In the genomic region with DNA sequence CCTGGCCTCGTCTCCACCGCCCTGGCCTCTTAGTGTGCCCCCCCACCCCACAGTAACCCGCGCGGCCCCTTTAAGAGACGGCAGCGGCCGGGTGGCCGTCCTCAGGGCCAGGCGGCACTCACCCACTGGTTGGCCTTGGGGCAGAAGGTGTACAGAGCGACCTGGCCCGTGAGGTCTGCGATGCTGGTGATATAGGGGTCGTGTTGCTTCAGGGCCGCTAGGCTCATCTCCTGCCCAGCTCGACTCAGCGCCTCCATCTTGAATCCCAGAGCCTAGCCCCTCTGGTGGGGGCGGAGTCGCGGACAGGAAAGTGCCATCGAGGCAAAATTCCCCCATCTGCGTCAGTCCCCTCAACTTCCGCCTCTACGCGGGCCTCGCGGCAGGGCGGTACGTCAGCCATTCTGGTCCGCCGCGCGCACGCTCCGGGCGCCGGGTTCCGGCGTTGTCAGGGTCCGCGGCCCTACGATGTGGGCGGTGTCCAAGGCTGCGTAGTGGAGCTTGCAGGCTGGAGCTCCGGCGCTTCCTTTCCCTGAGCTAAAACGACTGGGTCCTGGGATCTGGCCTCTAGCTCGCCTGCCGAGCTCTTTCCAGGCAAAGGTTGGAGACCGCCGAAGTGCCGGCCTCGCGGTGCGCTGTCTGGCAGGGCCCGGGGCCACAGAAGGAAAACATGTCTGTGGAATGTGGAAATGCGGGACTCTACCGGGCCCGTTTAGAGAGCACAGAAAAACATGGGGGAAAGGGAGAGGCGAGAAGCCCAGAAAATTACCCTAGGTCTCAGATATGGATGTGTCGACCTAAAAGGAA, we compare ENCODE assay signal across 1 cellular context.
TF ChIP-seq lines count a peak whose summit lies in the region.

A gene (minus strand): TSS at position 283 of the 804 bp plus-strand sequence. CDS start 26 bp downstream, at position 257.

TF ChIP-seq in GM12878, 131 proteins besides CTCF, POLR2A, EP300 and RAD21 (continued from another document and continues in another):
- TF ChIP-seq, protein P1, sequence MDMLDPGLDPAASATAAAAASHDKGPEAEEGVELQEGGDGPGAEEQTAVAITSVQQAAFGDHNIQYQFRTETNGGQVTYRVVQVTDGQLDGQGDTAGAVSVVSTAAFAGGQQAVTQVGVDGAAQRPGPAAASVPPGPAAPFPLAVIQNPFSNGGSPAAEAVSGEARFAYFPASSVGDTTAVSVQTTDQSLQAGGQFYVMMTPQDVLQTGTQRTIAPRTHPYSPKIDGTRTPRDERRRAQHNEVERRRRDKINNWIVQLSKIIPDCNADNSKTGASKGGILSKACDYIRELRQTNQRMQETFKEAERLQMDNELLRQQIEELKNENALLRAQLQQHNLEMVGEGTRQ (IDR thresholded peaks at IDR 0.05; ENCODE audit: borderline replicate concordance, low read depth, low read length), result no peak
- TF ChIP-seq POLR2AphosphoS5 (IDR thresholded peaks at IDR 0.05; ENCODE audit: low read length) (peak; percentile 95), KLF5 (IDR thresholded peaks at IDR 0.05; ENCODE audit: partially characterized antibody) (peak; percentile 95), TCF3 (IDR thresholded peaks at IDR 0.05; ENCODE audit: borderline replicate concordance, insufficient read depth, low read depth, low read length) (peak; percentile 85), CREM (IDR thresholded peaks at IDR 0.05; ENCODE audit: low read depth) (peak; percentile 99), RFX5 (IDR thresholded peaks at IDR 0.05; ENCODE audit: low read depth, low read length) (peak; percentile 66; the same call in 1 of the 2 replicates), CBX3 (IDR thresholded peaks at IDR 0.05; ENCODE audit: borderline replicate concordance, low read depth) (no peak), ZNF384 (IDR thresholded peaks at IDR 0.05; ENCODE audit: borderline replicate concordance, low read depth, low read length) (no peak), NBN (IDR thresholded peaks at IDR 0.05) (peak; percentile 95), TARDBP (IDR thresholded peaks at IDR 0.05; ENCODE audit: borderline replicate concordance) (peak; percentile 95), YBX1 (IDR thresholded peaks at IDR 0.05) (no peak), EGR1 (IDR thresholded peaks at IDR 0.05; ENCODE audit: borderline replicate concordance in 1 of 2, low read depth in 2 of 2, low read length in 2 of 2) (peak; percentile 76 to 91), CHD4 (IDR thresholded peaks at IDR 0.05) (no peak), BHLHE40 (IDR thresholded peaks at IDR 0.05; ENCODE audit: borderline replicate concordance in 1 of 2, low read depth in 2 of 2, low read length in 1 of 2) (peak; percentile 10 to 79; a peak in 2 of 4 replicates), FOXK2 (IDR thresholded peaks at IDR 0.05) (no peak), IKZF1 (conservative IDR thresholded peaks at IDR 0.05) (peak; percentile 98), MYC (IDR thresholded peaks at IDR 0.05; ENCODE audit: insufficient read depth, insufficient read length, insufficient replicate concordance, low read length, severe bottlenecking) (peak; percentile 72), ESRRA (IDR thresholded peaks at IDR 0.05; ENCODE audit: low read length) (peak; percentile 43; the same call in 1 of the 2 replicates), MTA3 (IDR thresholded peaks at IDR 0.05; ENCODE audit: borderline replicate concordance, low read length) (no peak; the same call in 1 of the 2 replicates), MEF2A (IDR thresholded peaks at IDR 0.05; ENCODE audit: insufficient read depth, low read depth, low read length) (peak; percentile 77; the same call in 1 of the 2 replicates), RAD51 (IDR thresholded peaks at IDR 0.05) (no peak), NFYA (IDR thresholded peaks at IDR 0.05; ENCODE audit: borderline replicate concordance, low read depth, low read length) (no peak), TBL1XR1 (IDR thresholded peaks at IDR 0.05; ENCODE audit: low read depth, low read length) (peak; percentile 89), NRF1 (conservative IDR thresholded peaks at IDR 0.05; ENCODE audit: low read depth, low read length) (no peak)
- TF ChIP-seq, protein P2, sequence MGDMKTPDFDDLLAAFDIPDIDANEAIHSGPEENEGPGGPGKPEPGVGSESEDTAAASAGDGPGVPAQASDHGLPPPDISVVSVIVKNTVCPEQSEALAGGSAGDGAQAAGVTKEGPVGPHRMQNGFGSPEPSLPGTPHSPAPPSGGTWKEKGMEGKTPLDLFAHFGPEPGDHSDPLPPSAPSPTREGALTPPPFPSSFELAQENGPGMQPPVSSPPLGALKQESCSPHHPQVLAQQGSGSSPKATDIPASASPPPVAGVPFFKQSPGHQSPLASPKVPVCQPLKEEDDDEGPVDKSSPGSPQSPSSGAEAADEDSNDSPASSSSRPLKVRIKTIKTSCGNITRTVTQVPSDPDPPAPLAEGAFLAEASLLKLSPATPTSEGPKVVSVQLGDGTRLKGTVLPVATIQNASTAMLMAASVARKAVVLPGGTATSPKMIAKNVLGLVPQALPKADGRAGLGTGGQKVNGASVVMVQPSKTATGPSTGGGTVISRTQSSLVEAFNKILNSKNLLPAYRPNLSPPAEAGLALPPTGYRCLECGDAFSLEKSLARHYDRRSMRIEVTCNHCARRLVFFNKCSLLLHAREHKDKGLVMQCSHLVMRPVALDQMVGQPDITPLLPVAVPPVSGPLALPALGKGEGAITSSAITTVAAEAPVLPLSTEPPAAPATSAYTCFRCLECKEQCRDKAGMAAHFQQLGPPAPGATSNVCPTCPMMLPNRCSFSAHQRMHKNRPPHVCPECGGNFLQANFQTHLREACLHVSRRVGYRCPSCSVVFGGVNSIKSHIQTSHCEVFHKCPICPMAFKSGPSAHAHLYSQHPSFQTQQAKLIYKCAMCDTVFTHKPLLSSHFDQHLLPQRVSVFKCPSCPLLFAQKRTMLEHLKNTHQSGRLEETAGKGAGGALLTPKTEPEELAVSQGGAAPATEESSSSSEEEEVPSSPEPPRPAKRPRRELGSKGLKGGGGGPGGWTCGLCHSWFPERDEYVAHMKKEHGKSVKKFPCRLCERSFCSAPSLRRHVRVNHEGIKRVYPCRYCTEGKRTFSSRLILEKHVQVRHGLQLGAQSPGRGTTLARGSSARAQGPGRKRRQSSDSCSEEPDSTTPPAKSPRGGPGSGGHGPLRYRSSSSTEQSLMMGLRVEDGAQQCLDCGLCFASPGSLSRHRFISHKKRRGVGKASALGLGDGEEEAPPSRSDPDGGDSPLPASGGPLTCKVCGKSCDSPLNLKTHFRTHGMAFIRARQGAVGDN (IDR thresholded peaks at IDR 0.05), result peak; percentile 86
- TF ChIP-seq, protein P3, sequence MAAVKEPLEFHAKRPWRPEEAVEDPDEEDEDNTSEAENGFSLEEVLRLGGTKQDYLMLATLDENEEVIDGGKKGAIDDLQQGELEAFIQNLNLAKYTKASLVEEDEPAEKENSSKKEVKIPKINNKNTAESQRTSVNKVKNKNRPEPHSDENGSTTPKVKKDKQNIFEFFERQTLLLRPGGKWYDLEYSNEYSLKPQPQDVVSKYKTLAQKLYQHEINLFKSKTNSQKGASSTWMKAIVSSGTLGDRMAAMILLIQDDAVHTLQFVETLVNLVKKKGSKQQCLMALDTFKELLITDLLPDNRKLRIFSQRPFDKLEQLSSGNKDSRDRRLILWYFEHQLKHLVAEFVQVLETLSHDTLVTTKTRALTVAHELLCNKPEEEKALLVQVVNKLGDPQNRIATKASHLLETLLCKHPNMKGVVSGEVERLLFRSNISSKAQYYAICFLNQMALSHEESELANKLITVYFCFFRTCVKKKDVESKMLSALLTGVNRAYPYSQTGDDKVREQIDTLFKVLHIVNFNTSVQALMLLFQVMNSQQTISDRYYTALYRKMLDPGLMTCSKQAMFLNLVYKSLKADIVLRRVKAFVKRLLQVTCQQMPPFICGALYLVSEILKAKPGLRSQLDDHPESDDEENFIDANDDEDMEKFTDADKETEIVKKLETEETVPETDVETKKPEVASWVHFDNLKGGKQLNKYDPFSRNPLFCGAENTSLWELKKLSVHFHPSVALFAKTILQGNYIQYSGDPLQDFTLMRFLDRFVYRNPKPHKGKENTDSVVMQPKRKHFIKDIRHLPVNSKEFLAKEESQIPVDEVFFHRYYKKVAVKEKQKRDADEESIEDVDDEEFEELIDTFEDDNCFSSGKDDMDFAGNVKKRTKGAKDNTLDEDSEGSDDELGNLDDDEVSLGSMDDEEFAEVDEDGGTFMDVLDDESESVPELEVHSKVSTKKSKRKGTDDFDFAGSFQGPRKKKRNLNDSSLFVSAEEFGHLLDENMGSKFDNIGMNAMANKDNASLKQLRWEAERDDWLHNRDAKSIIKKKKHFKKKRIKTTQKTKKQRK (IDR thresholded peaks at IDR 0.05; ENCODE audit: low read depth, low read length), result no peak; the same call in 1 of the 2 replicates
- TF ChIP-seq, protein P4, sequence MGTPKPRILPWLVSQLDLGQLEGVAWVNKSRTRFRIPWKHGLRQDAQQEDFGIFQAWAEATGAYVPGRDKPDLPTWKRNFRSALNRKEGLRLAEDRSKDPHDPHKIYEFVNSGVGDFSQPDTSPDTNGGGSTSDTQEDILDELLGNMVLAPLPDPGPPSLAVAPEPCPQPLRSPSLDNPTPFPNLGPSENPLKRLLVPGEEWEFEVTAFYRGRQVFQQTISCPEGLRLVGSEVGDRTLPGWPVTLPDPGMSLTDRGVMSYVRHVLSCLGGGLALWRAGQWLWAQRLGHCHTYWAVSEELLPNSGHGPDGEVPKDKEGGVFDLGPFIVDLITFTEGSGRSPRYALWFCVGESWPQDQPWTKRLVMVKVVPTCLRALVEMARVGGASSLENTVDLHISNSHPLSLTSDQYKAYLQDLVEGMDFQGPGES (IDR thresholded peaks at IDR 0.05), result peak; percentile 76
- TF ChIP-seq, protein P5, sequence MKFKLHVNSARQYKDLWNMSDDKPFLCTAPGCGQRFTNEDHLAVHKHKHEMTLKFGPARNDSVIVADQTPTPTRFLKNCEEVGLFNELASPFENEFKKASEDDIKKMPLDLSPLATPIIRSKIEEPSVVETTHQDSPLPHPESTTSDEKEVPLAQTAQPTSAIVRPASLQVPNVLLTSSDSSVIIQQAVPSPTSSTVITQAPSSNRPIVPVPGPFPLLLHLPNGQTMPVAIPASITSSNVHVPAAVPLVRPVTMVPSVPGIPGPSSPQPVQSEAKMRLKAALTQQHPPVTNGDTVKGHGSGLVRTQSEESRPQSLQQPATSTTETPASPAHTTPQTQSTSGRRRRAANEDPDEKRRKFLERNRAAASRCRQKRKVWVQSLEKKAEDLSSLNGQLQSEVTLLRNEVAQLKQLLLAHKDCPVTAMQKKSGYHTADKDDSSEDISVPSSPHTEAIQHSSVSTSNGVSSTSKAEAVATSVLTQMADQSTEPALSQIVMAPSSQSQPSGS (IDR thresholded peaks at IDR 0.05; ENCODE audit: low read length), result no peak; the same call in 1 of the 2 replicates
- TF ChIP-seq, protein P6, sequence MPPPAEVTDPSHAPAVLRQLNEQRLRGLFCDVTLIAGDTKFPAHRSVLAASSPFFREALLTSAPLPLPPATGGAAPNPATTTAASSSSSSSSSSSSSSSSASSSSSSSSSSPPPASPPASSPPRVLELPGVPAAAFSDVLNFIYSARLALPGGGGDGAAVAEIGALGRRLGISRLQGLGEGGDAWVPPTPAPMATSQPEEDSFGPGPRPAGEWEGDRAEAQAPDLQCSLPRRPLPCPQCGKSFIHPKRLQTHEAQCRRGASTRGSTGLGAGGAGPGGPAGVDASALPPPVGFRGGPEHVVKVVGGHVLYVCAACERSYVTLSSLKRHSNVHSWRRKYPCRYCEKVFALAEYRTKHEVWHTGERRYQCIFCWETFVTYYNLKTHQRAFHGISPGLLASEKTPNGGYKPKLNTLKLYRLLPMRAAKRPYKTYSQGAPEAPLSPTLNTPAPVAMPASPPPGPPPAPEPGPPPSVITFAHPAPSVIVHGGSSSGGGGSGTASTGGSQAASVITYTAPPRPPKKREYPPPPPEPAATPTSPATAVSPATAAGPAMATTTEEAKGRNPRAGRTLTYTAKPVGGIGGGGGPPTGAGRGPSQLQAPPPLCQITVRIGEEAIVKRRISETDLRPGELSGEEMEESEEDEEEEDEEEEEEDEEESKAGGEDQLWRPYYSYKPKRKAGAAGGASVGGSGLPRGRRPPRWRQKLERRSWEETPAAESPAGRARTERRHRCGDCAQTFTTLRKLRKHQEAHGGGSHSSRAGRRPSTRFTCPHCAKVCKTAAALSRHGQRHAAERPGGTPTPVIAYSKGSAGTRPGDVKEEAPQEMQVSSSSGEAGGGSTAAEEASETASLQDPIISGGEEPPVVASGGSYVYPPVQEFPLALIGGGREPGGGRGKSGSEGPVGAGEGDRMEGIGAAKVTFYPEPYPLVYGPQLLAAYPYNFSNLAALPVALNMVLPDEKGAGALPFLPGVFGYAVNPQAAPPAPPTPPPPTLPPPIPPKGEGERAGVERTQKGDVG (CRISPR knock-in tag; IDR thresholded peaks at IDR 0.05), result no peak
- TF ChIP-seq, protein P7, sequence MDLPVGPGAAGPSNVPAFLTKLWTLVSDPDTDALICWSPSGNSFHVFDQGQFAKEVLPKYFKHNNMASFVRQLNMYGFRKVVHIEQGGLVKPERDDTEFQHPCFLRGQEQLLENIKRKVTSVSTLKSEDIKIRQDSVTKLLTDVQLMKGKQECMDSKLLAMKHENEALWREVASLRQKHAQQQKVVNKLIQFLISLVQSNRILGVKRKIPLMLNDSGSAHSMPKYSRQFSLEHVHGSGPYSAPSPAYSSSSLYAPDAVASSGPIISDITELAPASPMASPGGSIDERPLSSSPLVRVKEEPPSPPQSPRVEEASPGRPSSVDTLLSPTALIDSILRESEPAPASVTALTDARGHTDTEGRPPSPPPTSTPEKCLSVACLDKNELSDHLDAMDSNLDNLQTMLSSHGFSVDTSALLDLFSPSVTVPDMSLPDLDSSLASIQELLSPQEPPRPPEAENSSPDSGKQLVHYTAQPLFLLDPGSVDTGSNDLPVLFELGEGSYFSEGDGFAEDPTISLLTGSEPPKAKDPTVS (IDR thresholded peaks at IDR 0.05; ENCODE audit: low read depth, low read length), result 0 out of 2 replicates have a peak, but pooled peaks have one; percentile 55
- TF ChIP-seq, protein P8, sequence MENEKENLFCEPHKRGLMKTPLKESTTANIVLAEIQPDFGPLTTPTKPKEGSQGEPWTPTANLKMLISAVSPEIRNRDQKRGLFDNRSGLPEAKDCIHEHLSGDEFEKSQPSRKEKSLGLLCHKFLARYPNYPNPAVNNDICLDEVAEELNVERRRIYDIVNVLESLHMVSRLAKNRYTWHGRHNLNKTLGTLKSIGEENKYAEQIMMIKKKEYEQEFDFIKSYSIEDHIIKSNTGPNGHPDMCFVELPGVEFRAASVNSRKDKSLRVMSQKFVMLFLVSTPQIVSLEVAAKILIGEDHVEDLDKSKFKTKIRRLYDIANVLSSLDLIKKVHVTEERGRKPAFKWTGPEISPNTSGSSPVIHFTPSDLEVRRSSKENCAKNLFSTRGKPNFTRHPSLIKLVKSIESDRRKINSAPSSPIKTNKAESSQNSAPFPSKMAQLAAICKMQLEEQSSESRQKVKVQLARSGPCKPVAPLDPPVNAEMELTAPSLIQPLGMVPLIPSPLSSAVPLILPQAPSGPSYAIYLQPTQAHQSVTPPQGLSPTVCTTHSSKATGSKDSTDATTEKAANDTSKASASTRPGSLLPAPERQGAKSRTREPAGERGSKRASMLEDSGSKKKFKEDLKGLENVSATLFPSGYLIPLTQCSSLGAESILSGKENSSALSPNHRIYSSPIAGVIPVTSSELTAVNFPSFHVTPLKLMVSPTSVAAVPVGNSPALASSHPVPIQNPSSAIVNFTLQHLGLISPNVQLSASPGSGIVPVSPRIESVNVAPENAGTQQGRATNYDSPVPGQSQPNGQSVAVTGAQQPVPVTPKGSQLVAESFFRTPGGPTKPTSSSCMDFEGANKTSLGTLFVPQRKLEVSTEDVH (IDR thresholded peaks at IDR 0.05; ENCODE audit: low read depth, partially characterized antibody), result peak; percentile 86
- TF ChIP-seq, protein P9, sequence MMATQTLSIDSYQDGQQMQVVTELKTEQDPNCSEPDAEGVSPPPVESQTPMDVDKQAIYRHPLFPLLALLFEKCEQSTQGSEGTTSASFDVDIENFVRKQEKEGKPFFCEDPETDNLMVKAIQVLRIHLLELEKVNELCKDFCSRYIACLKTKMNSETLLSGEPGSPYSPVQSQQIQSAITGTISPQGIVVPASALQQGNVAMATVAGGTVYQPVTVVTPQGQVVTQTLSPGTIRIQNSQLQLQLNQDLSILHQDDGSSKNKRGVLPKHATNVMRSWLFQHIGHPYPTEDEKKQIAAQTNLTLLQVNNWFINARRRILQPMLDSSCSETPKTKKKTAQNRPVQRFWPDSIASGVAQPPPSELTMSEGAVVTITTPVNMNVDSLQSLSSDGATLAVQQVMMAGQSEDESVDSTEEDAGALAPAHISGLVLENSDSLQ (IDR thresholded peaks at IDR 0.05), result peak; percentile 80
